ENCODE assay signal across 9 cellular contexts in the genomic region with DNA sequence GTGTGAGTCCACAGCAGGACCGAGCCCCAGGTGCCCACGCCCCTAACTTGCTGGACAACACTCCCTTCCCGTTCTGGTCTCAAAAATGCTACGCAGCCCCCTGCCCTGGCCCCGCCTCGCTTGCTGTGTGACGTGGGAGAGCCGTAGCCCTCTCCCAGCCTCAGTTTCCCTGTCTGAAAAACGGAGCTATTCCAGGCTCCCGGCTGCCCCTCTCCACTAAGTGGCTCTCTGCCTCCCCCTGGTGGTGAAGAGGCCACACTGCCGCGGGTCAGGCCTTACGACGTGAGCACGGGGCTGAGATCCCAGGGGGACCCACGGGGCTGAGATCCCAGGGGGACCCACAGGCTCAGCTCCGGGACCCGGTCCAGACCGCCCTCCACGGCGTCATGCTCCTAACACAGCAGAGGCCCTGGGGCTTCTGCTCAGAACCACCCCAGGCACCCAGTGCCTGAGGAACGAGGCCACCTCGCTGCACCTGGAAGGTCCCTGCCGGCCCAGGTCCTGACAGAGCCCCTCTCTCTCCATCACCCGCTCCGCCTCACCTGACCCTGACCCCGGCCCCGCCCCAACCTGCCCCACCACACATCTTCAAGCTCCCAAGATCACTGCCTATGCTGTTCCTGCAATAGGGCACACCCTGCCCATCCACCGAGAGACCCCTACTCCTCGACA. TPM values are rescaled to one million over a fixed set of nuclear protein-coding genes. Genes with fewer than 3 reads are reported as not detected.
A peak's percentile ranks its signal among the peaks of the same experiment; 100 is the strongest.
DNase-seq lines count a peak whose midpoint lies in the region; ATAC-seq, FAIRE-seq and TF ChIP-seq lines count a peak whose summit lies in the region.
"Had no signal": no experiment of that assay in that cellular context is flagged by ENCODE, and none has a peak within 500 bp of the region (broad histone marks: within the 10 kb centered on the region; RNA-seq: fewer than 3 reads in every experiment).

No MANE protein-coding gene starts in this region.

- peak; percentile 71 for FAIRE-seq in HTR-8/SVneo (lab: Jason Lieb, UNC)
- FAIRE-seq: colon had no signal

- ATAC-seq in SK-N-SH treated with all-trans-retinoic acid at 6 μM for 48 hours = peak; percentile 84
- no peak for ATAC-seq in HG03039 (IDR thresholded peaks at IDR 0.05; ENCODE audit: unreplicated experiment)

- H3K4me3 Mint-ChIP-seq in activated naive CD4-positive, alpha-beta T cell treated with anti-CD3 and anti-CD28 coated beads, Interleukin-2, amount 10 ng/mL, durations not matched to agents 7 days and 5 days = no peak overlapping the region
- H3K4me3 Mint-ChIP-seq in glutamatergic neuron (ENCODE audit: unreplicated experiment) = no peak overlapping the region

- CTCF ChIA-PET in activated naive CD4-positive, alpha-beta T cell treated with anti-CD3 and anti-CD28 coated beads, Interleukin-2, amount 10 ng/mL, durations not matched to agents 7 days and 5 days (lab: Charles Lee) = interaction anchor here (0.8 to 3.9 kb wide), 14 partner anchors 10 to 439 kb away, joined by 3 to 38 read pairs (median 4); no protein-coding TSS in a partner anchor

- DNase-seq in EH (ENCODE audit: low read depth) (peak; percentile 57), HTR-8/SVneo (ENCODE audit: insufficient read length, low spot score) (peak; percentile 85), glutamatergic neuron (peak; percentile 89), renal cortical epithelial cell (ENCODE audit: low read depth) (peak; percentile 11), OCI-M2 (lab: John Stamatoyannopoulos, UW; ENCODE audit: unreplicated experiment) (no peak)
- peak; percentile 85 for DNase-seq in activated naive CD4-positive, alpha-beta T cell treated with anti-CD3 and anti-CD28 coated beads, Interleukin-2, amount 10 ng/mL, durations not matched to agents 7 days and 5 days

- TF ChIP-seq CTCF in glutamatergic neuron (IDR thresholded peaks at IDR 0.05; ENCODE audit: partially characterized antibody, unreplicated experiment) = peak; percentile 99

- no peak overlapping the region for H3K27ac Mint-ChIP-seq in activated naive CD4-positive, alpha-beta T cell treated with anti-CD3 and anti-CD28 coated beads, Interleukin-2, amount 10 ng/mL, durations not matched to agents 7 days and 5 days
- no peak overlapping the region for H3K27ac Mint-ChIP-seq in glutamatergic neuron (ENCODE audit: unreplicated experiment)

- peaks cover 2% of the 10 kb centered on the region for H3K4me1 Mint-ChIP-seq in activated naive CD4-positive, alpha-beta T cell treated with anti-CD3 and anti-CD28 coated beads, Interleukin-2, amount 10 ng/mL, durations not matched to agents 7 days and 5 days
- peaks cover 6% of the 10 kb centered on the region for H3K4me1 Mint-ChIP-seq in glutamatergic neuron (ENCODE audit: low read depth, unreplicated experiment)

- no peaks in the 10 kb centered on the region for H3K36me3 Mint-ChIP-seq in activated naive CD4-positive, alpha-beta T cell treated with anti-CD3 and anti-CD28 coated beads, Interleukin-2, amount 10 ng/mL, durations not matched to agents 7 days and 5 days
- no peaks in the 10 kb centered on the region for H3K36me3 Mint-ChIP-seq in glutamatergic neuron (ENCODE audit: unreplicated experiment)

- peaks cover 13% of the 10 kb centered on the region for H3K27me3 Mint-ChIP-seq in activated naive CD4-positive, alpha-beta T cell treated with anti-CD3 and anti-CD28 coated beads, Interleukin-2, amount 10 ng/mL, durations not matched to agents 7 days and 5 days
- no peaks in the 10 kb centered on the region for H3K27me3 Mint-ChIP-seq in glutamatergic neuron (ENCODE audit: unreplicated experiment)

- no peaks in the 10 kb centered on the region for H3K9me3 Mint-ChIP-seq in activated naive CD4-positive, alpha-beta T cell treated with anti-CD3 and anti-CD28 coated beads, Interleukin-2, amount 10 ng/mL, durations not matched to agents 7 days and 5 days
- H3K9me3 Mint-ChIP-seq in glutamatergic neuron (ENCODE audit: unreplicated experiment) = peaks cover 5% of the 10 kb centered on the region

TF ChIP-seq in SK-N-SH treated with all-trans-retinoic acid at 6 μM for 48 hours, 23 proteins besides CTCF, POLR2A, EP300 and RAD21:
- no peak for TF ChIP-seq OSR1 (CRISPR knock-in tag; IDR thresholded peaks at IDR 0.05)
- TF ChIP-seq, protein P1, sequence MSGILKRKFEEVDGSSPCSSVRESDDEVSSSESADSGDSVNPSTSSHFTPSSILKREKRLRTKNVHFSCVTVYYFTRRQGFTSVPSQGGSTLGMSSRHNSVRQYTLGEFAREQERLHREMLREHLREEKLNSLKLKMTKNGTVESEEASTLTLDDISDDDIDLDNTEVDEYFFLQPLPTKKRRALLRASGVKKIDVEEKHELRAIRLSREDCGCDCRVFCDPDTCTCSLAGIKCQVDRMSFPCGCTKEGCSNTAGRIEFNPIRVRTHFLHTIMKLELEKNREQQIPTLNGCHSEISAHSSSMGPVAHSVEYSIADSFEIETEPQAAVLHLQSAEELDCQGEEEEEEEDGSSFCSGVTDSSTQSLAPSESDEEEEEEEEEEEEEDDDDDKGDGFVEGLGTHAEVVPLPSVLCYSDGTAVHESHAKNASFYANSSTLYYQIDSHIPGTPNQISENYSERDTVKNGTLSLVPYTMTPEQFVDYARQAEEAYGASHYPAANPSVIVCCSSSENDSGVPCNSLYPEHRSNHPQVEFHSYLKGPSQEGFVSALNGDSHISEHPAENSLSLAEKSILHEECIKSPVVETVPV (CRISPR knock-in tag; IDR thresholded peaks at IDR 0.05) = no peak

RNA-seq across cellular contexts. Expression of gene MICALL2, which starts 26.7 kb away (rescaled TPM):
- 28.0 TPM for total RNA-seq in glutamatergic neuron (ENCODE audit: unreplicated experiment)
- total RNA-seq in renal cortical epithelial cell = 6.8 and 10.1 TPM in 2 replicates
